In the genomic region with DNA sequence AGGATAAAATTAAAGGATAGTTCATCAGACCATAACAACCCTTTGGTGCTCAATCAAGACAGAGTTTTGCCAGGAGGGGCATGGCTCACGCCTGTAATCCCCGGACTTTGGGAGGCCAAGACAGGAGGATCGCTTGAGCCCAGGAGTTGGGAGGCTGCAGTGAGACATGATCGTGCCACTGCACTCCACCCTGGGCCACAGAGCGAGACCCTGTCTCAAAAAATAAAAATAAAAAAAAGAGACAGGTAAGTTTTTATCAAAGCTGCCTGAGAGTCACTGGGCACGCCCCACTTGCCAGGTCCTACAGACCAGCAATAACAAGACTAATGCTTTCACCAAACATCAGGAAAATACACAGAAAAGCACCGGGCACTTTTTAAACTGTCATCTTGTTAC, we compare ENCODE assay signal across 8 cellular contexts. TPM values are rescaled to one million over a fixed set of nuclear protein-coding genes. Genes with fewer than 3 reads are reported as not detected.
DNase-seq lines count a peak whose midpoint lies in the region; ATAC-seq and TF ChIP-seq lines count a peak whose summit lies in the region.

No MANE protein-coding gene starts in this region.

- H3K27ac Mint-ChIP-seq in activated B cell treated with CpG ODN at 0.5 μM for 24 hours = peak overlapping the region; percentile 97
- H3K27ac Mint-ChIP-seq in stimulated activated memory B cell treated with anti-CD40 and anti-IgM and Interleukin-4, amounts not matched to agents 10 μg/mL and 1 μg/mL and 100 μg/mL, for 72 hours = peak overlapping the region; percentile 92

- no peaks in the 10 kb centered on the region for H3K9me3 Mint-ChIP-seq in activated B cell treated with CpG ODN at 0.5 μM for 24 hours
- H3K9me3 Mint-ChIP-seq in stimulated activated memory B cell treated with anti-CD40 and anti-IgM and Interleukin-4, amounts not matched to agents 10 μg/mL and 1 μg/mL and 100 μg/mL, for 72 hours = no peaks in the 10 kb centered on the region

- H3K36me3 Mint-ChIP-seq in activated B cell treated with CpG ODN at 0.5 μM for 24 hours (ENCODE audit: low read depth) = peaks cover 12% of the 10 kb centered on the region
- peaks cover 13% of the 10 kb centered on the region for H3K36me3 Mint-ChIP-seq in stimulated activated memory B cell treated with anti-CD40 and anti-IgM and Interleukin-4, amounts not matched to agents 10 μg/mL and 1 μg/mL and 100 μg/mL, for 72 hours

- no peak for DNase-seq in activated B cell treated with CpG ODN at 0.5 μM for 24 hours
- no peak for DNase-seq in left ventricle myocardium inferior
- DNase-seq in NCI-H2081 treated with DMSO at 0.1 percent for 48 hours (lab: John Stamatoyannopoulos, UW) = no peak
- no peak for DNase-seq in NOMO-1 (lab: John Stamatoyannopoulos, UW; ENCODE audit: unreplicated experiment in 2 of 2)

- H3K4me1 ChIP-seq in left ventricle myocardium inferior = peaks cover 32% of the 10 kb centered on the region

- H3K27me3 Mint-ChIP-seq in activated B cell treated with CpG ODN at 0.5 μM for 24 hours = no peaks in the 10 kb centered on the region
- no peaks in the 10 kb centered on the region for H3K27me3 Mint-ChIP-seq in stimulated activated memory B cell treated with anti-CD40 and anti-IgM and Interleukin-4, amounts not matched to agents 10 μg/mL and 1 μg/mL and 100 μg/mL, for 72 hours

- H3K27ac ChIP-seq in left ventricle myocardium inferior (replicated peaks) = peak overlapping the region; percentile 96

- H3K4me3 ChIP-seq in left ventricle myocardium inferior = peak overlapping the region; percentile 80

- ATAC-seq in GM18502 (IDR thresholded peaks at IDR 0.05; ENCODE audit: poor library complexity, unreplicated experiment) = peak; percentile 2
- peak; percentile 2 for ATAC-seq in HG02885 (IDR thresholded peaks at IDR 0.05; ENCODE audit: poor library complexity, unreplicated experiment)
- ATAC-seq in activated B cell treated with CpG ODN at 0.5 μM for 24 hours (ENCODE audit: low read depth) = peak; percentile 4
- ATAC-seq in stimulated activated memory B cell treated with anti-CD40 and anti-IgM and Interleukin-4, amounts not matched to agents 10 μg/mL and 1 μg/mL and 100 μg/mL, for 72 hours = peak; percentile 4
- ATAC-seq in HG02623 (IDR thresholded peaks at IDR 0.05; ENCODE audit: unreplicated experiment) = no peak

- intact Hi-C loops in activated B cell treated with CpG ODN at 0.5 μM for 24 hours (cut with micrococcal nuclease) (loop anchor here (1.0 to 10.0 kb wide), 6 partner anchors 11 to 1761 kb away; a partner anchor contains a TSS), left ventricle myocardium inferior (cut with micrococcal nuclease) (no loop called here)

- no peaks in the 10 kb centered on the region for H3K9me3 ChIP-seq in left ventricle myocardium inferior (replicated peaks)

- H3K4me1 Mint-ChIP-seq in activated B cell treated with CpG ODN at 0.5 μM for 24 hours = peaks cover 47% of the 10 kb centered on the region
- peaks cover 48% of the 10 kb centered on the region for H3K4me1 Mint-ChIP-seq in stimulated activated memory B cell treated with anti-CD40 and anti-IgM and Interleukin-4, amounts not matched to agents 10 μg/mL and 1 μg/mL and 100 μg/mL, for 72 hours

- H3K4me3 Mint-ChIP-seq in activated B cell treated with CpG ODN at 0.5 μM for 24 hours = peak overlapping the region; percentile 93
- peak overlapping the region; percentile 89 for H3K4me3 Mint-ChIP-seq in stimulated activated memory B cell treated with anti-CD40 and anti-IgM and Interleukin-4, amounts not matched to agents 10 μg/mL and 1 μg/mL and 100 μg/mL, for 72 hours

- no peaks in the 10 kb centered on the region for H3K36me3 ChIP-seq in left ventricle myocardium inferior

- TF ChIP-seq CTCF in activated B cell treated with CpG ODN at 0.5 μM for 24 hours (IDR thresholded peaks at IDR 0.05) (no peak), left ventricle myocardium inferior (IDR thresholded peaks at IDR 0.05; ENCODE audit: borderline replicate concordance) (no peak)

- H3K27me3 ChIP-seq in left ventricle myocardium inferior (ENCODE audit: low read depth) = no peaks in the 10 kb centered on the region

- CTCF ChIA-PET in activated B cell treated with CpG ODN at 0.5 μM for 24 hours (lab: Charles Lee) = interaction anchor here (1.5 kb wide), 1 partner anchor 19 kb away, joined by 3 read pairs; no protein-coding TSS in a partner anchor

- POLR2A ChIA-PET in activated B cell treated with CpG ODN at 0.5 μM for 24 hours (lab: Charles Lee) = interaction anchor here (1.0 kb wide), 1 partner anchor 10 kb away, joined by 4 read pairs; no protein-coding TSS in a partner anchor

RNA-seq across cellular contexts. Expression of a gene that starts 0.8 kb away (rescaled TPM):
- total RNA-seq in activated B cell treated with CpG ODN at 0.5 μM for 24 hours (42.6 and 44.1 TPM in 2 replicates), left ventricle myocardium inferior (11.7 TPM)

RNA-seq across cellular contexts. Expression of a gene that starts 6.4 kb away (rescaled TPM):
- 53.1 and 53.7 TPM in 2 replicates for total RNA-seq in activated B cell treated with CpG ODN at 0.5 μM for 24 hours
- total RNA-seq in left ventricle myocardium inferior = 10.8 TPM

RNA-seq across cellular contexts. Expression of a gene that starts 59.9 kb away (rescaled TPM):
- 8.9 and 9.4 TPM in 2 replicates for total RNA-seq in activated B cell treated with CpG ODN at 0.5 μM for 24 hours
- total RNA-seq in left ventricle myocardium inferior = 2,250 TPM

Comparison
In these comparisons a context has a peak if more than half of its experiments do, and no peak if none do; other contexts are left out.
1. RNA of a gene that starts 59.9 kb away (total RNA-seq): 2,250 TPM in left ventricle myocardium inferior (single experiment); 8.9 to 9.4 TPM in activated B cell treated with CpG ODN at 0.5 μM for 24 hours; every median in the first group is over 100 times any median in the second.